In the genomic region with DNA sequence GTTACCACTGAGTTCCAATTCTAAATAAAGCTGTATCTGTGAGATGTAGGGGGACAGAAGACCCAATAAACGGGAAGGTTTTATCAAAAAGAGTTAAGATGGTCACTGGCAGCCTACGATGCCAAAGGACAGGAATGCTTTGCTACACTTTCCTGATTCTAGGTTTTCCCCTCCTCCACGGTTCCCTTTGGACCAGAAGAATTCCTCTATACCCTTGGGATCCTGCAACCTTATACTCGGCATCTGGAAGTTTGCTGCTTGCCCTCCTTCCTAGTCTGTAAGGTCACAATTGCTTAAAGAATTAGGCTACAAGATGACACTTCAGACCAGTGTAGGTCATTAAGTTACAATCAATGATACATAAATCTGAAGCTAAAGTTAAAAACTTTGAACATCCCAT, we compare ENCODE assay signal across 1 cellular context.
TF ChIP-seq lines count a peak whose summit lies in the region.

No MANE protein-coding gene starts in this region.

TF ChIP-seq in H1, 55 proteins besides CTCF, POLR2A, EP300 and RAD21:
- TF ChIP-seq KDM1A (IDR thresholded peaks at IDR 0.05; ENCODE audit: borderline replicate concordance, low read length): no peak
- TF ChIP-seq POU5F1 (IDR thresholded peaks at IDR 0.05; ENCODE audit: low read depth, low read length): no peak
- no peak for TF ChIP-seq TEAD4 (IDR thresholded peaks at IDR 0.05; ENCODE audit: low read depth, low read length)
- TF ChIP-seq SP2 (IDR thresholded peaks at IDR 0.05; ENCODE audit: low read length): no peak
- TF ChIP-seq SUZ12 (IDR thresholded peaks at IDR 0.05; ENCODE audit: low read length): no peak
- TF ChIP-seq MAFK (IDR thresholded peaks at IDR 0.05; ENCODE audit: low read depth, low read length): no peak
- TF ChIP-seq ZNF274 (IDR thresholded peaks at IDR 0.05; ENCODE audit: borderline replicate concordance, extremely low read depth, low read length): no peak
- TF ChIP-seq, protein P1, sequence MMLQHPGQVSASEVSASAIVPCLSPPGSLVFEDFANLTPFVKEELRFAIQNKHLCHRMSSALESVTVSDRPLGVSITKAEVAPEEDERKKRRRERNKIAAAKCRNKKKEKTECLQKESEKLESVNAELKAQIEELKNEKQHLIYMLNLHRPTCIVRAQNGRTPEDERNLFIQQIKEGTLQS (IDR thresholded peaks at IDR 0.05; ENCODE audit: insufficient read depth, low read depth, low read length): no peak
- TF ChIP-seq YY1 (IDR thresholded peaks at IDR 0.05; ENCODE audit: low read depth, low read length): no peak
- no peak for TF ChIP-seq EZH2 (IDR thresholded peaks at IDR 0.05; ENCODE audit: low read depth, low read length, severe bottlenecking)
- TF ChIP-seq HDAC6 (IDR thresholded peaks at IDR 0.05; ENCODE audit: low read depth, low read length): no peak
- no peak for TF ChIP-seq TBP (IDR thresholded peaks at IDR 0.05; ENCODE audit: low read depth, low read length)
- TF ChIP-seq CHD2 (IDR thresholded peaks at IDR 0.05; ENCODE audit: low read length): no peak
- TF ChIP-seq BCL11A (IDR thresholded peaks at IDR 0.05; ENCODE audit: low read depth in 2 of 2, low read length in 2 of 2): no peak
- no peak for TF ChIP-seq BACH1 (IDR thresholded peaks at IDR 0.05; ENCODE audit: low read length)
- no peak for TF ChIP-seq PHF8 (conservative IDR thresholded peaks at IDR 0.05; ENCODE audit: low read depth, low read length)
